In the genomic region with DNA sequence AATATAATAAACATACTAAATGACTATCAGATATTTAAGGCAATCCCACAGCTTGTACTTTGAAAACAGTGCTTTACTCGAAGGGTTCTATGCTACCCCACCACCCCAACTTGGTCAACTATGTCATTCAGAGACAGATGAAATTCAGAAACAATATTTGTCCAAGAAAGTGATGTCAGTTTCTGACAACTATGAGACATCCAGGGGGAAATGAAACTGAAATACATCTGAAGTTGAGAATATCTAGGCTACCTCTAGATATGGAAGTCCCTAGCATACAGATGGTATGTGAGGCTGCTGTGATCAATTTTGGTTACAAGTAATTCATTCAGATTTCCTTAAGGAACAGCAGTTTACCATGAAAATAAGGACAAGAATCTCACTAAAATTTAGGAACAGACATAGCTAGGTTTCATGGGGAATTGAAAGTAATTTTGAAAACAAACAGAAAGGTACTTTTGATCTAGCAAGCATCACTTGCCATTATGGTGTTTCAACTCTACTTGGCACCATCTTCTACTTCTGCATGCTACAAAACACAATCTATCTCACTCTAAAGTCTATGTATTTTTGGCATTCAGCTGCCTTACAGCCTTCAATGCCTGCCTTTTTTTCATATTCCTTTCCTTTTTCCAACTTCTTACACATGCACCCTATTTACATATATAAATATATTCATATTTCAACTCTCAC, we compare ENCODE assay signal across 14 cellular contexts. TPM values are rescaled to one million over a fixed set of nuclear protein-coding genes. Genes with fewer than 3 reads are reported as not detected.
DNase-seq lines count a peak whose midpoint lies in the region; ATAC-seq and TF ChIP-seq lines count a peak whose summit lies in the region.
"Had no signal": no experiment of that assay in that cellular context is flagged by ENCODE, and none has a peak within 500 bp of the region (broad histone marks: within the 10 kb centered on the region; RNA-seq: fewer than 3 reads in every experiment).

No MANE protein-coding gene starts in this region.

- TF ChIP-seq CTCF in GM10248 (IDR thresholded peaks at IDR 0.05; ENCODE audit: control extremely low read depth, extremely low read depth, low read depth, missing control alignments) = no peak

- in situ Hi-C loops in G401 (cut with HindIII; ENCODE audit: low sequenced_read_pairs) = no loop called here

- ATAC-seq in GM19023 (IDR thresholded peaks at IDR 0.05; ENCODE audit: unreplicated experiment) (peak; percentile 88), HG02623 (IDR thresholded peaks at IDR 0.05; ENCODE audit: unreplicated experiment) (peak; percentile 81), HG03521 (IDR thresholded peaks at IDR 0.05; ENCODE audit: unreplicated experiment) (peak; percentile 89)
- ATAC-seq: CD8-positive, alpha-beta T cell; gastroesophageal sphincter; mucosa of descending colon; Right ventricle myocardium inferior had no signal

- CTCF ChIA-PET in GM10248 (lab: Yijun Ruan, JAX) = interaction anchor here (1.0 kb wide), 2 partner anchors 9 kb away, joined by 3 read pairs; no protein-coding TSS in a partner anchor

- POLR2A ChIA-PET in GM10248 (lab: Yijun Ruan, JAX) = no interaction called here

- DNase-seq in GM10248 (ENCODE audit: extremely low spot score) = peak; percentile 56
- DNase-seq in LoVo (ENCODE audit: low spot score) = no peak
- no peak for DNase-seq in DMS79 treated with DMSO at 0.1 percent for 48 hours (lab: John Stamatoyannopoulos, UW)
- no peak for DNase-seq in GM03348 (ENCODE audit: low spot score)
- DNase-seq in G401 (ENCODE audit: low spot score) = no peak
- DNase-seq: CD8-positive, alpha-beta T cell; mucosa of descending colon; NCI-H1417 had no signal

RNA-seq across cellular contexts. Expression of a gene that starts 21.8 kb away (rescaled TPM):
- total RNA-seq in G401 (2014; rRNA removed; shearing (Covaris generic)) = 60.7 and 73.2 TPM in 2 replicates

RNA-seq across cellular contexts. Expression of a gene that starts 21.9 kb away (rescaled TPM):
- 14.2 and 30.1 TPM in 2 replicates for total RNA-seq in G401 (2014; rRNA removed; shearing (Covaris generic))

RNA-seq across cellular contexts. Expression of a gene that starts 40.7 kb away (rescaled TPM):
- not detected in 2 replicates for total RNA-seq in G401 (2014; rRNA removed; shearing (Covaris generic))
- total RNA-seq: H1 had no signal
